10 cellular contexts compared by ENCODE assay signal in the genomic region with DNA sequence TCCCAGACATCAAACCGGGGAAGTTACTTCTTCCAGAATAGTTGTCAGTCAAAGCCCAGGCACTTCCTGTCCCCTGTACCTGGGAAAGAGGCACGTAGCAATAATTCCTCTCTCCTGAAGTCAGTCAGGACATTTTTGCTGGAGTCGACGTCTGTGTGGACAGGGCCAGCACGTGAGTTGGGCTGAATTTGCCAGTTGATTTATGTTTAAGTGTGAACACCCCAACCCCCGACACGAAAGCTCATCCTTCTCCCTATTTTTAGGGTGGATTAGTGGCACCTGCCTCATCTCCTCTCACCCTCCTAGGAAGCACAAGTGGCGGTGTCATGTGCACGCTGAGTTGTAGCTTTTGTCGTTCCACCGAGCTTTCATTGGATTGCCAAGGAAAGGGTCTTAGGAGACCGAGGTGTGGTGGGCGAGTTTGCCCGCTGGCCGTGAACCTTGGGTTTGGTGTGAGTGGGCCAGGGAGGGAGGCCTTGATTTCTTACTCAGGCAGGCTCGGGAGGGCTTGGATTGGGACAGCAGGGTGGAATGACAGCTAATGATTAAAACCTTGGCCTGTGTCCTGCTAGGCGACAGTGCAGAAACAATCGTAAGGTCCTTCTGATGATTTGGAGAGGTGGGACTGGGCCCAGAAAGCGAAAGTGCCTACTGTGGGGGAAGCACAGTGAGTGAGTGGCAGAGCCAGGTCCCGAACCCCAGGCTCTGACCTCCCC.
A peak's percentile ranks its signal among the peaks of the same experiment; 100 is the strongest.
DNase-seq lines count a peak whose midpoint lies in the region; ATAC-seq and TF ChIP-seq lines count a peak whose summit lies in the region.
"Had no signal": no experiment of that assay in that cellular context is flagged by ENCODE, and none has a peak within 500 bp of the region (broad histone marks: within the 10 kb centered on the region; RNA-seq: fewer than 3 reads in every experiment).

No MANE protein-coding gene starts in this region.

- H3K27me3 Mint-ChIP-seq in endodermal cell (ENCODE audit: insufficient read depth): no peaks in the 10 kb centered on the region

- H3K4me3 ChIP-seq in right atrium auricular region (peak overlapping the region; percentile 47 to 58), endodermal cell (ENCODE audit: low read length) (peak overlapping the region; percentile 83), vagina (peak overlapping the region in 1 of 2 donors; percentile 55)

- DNase-seq in right atrium auricular region (ENCODE audit: low spot score) (no peak), Right ventricle myocardium superior (no peak), endodermal cell (no peak), myocyte (ENCODE audit: low read depth) (peak; percentile 84), vagina (ENCODE audit: extremely low spot score in 2 of 2) (no peak), Ammon's horn (ENCODE audit: low spot score) (no peak), NCI-H2081 (lab: John Stamatoyannopoulos, UW) (no peak), C1 segment of cervical spinal cord (lab: John Stamatoyannopoulos, UW) (no peak)
- DNase-seq: activated CD4-positive, alpha-beta T cell treated with anti-CD3 and anti-CD28 coated beads for 1 hour; NCI-H187 had no signal

- H3K9me3 ChIP-seq in right atrium auricular region: peaks cover 0 to 5% of the 10 kb centered on the region in 2 donors
- no peaks in the 10 kb centered on the region for H3K9me3 ChIP-seq in endodermal cell (ENCODE audit: control insufficient read depth, low read length)
- H3K9me3 ChIP-seq in vagina: no peaks in the 10 kb centered on the region

- no peaks in the 10 kb centered on the region for H3K9me3 Mint-ChIP-seq in endodermal cell

- peaks cover 10% of the 10 kb centered on the region for H3K36me3 Mint-ChIP-seq in endodermal cell (ENCODE audit: low read depth)

- H3K4me1 ChIP-seq in right atrium auricular region (peaks cover 0 to 43% of the 10 kb centered on the region in 2 donors), endodermal cell (ENCODE audit: control insufficient read depth, insufficient read depth, low read length) (peaks cover 8% of the 10 kb centered on the region), vagina (peaks cover 36% of the 10 kb centered on the region)

- WGBS in endodermal cell (ENCODE audit: insufficient coverage in 1 of 2, insufficient read length in 1 of 2), 2 experiments: 81 to 94% methylated on average over 12 to 19 of the region's 20 CpGs

- H3K36me3 ChIP-seq in right atrium auricular region: no peaks in the 10 kb centered on the region
- H3K36me3 ChIP-seq in endodermal cell (ENCODE audit: control insufficient read depth, insufficient read depth, low read length): peaks cover 9% of the 10 kb centered on the region
- H3K36me3 ChIP-seq in vagina: no peaks in the 10 kb centered on the region

- TF ChIP-seq CTCF in right atrium auricular region (IDR thresholded peaks at IDR 0.05): no peak
- no peak for TF ChIP-seq CTCF in endodermal cell (conservative IDR thresholded peaks at IDR 0.05)
- no peak for TF ChIP-seq CTCF in vagina (IDR thresholded peaks at IDR 0.05)

- no peaks in the 10 kb centered on the region for H3K27me3 ChIP-seq in right atrium auricular region
- H3K27me3 ChIP-seq in endodermal cell (ENCODE audit: control insufficient read depth, insufficient read depth, low read length, poor library complexity, severe bottlenecking): no peaks in the 10 kb centered on the region
- H3K27me3 ChIP-seq in vagina: no peaks in the 10 kb centered on the region

- peaks cover 18% of the 10 kb centered on the region for H3K4me1 Mint-ChIP-seq in endodermal cell

- H3K27ac ChIP-seq in right atrium auricular region: peak overlapping the region; percentile 52 to 77
- no peak overlapping the region for H3K27ac ChIP-seq in endodermal cell (ENCODE audit: low read depth, low read length)
- H3K27ac ChIP-seq in vagina: peak overlapping the region; percentile 34

- H3K9ac ChIP-seq in endodermal cell (ENCODE audit: extremely low read depth, low read length, poor library complexity, severe bottlenecking): peak overlapping the region; percentile 51

- ATAC-seq in Right ventricle myocardium superior (ENCODE audit: poor library complexity): no peak

- TF ChIP-seq POLR2A in vagina (IDR thresholded peaks at IDR 0.05): no peak

- intact Hi-C loops in Right ventricle myocardium superior (cut with DNase I): loop anchor here (5.0 kb wide), 1 partner anchor 60 kb away; no protein-coding TSS in a partner anchor
- intact Hi-C loops in vagina (cut with DNase I): no loop called here

- peak overlapping the region; percentile 52 for H3K27ac Mint-ChIP-seq in endodermal cell

- H3K4me3 Mint-ChIP-seq in endodermal cell: peak overlapping the region; percentile 57
